ENCODE assay signal across 8 cellular contexts in the genomic region with DNA sequence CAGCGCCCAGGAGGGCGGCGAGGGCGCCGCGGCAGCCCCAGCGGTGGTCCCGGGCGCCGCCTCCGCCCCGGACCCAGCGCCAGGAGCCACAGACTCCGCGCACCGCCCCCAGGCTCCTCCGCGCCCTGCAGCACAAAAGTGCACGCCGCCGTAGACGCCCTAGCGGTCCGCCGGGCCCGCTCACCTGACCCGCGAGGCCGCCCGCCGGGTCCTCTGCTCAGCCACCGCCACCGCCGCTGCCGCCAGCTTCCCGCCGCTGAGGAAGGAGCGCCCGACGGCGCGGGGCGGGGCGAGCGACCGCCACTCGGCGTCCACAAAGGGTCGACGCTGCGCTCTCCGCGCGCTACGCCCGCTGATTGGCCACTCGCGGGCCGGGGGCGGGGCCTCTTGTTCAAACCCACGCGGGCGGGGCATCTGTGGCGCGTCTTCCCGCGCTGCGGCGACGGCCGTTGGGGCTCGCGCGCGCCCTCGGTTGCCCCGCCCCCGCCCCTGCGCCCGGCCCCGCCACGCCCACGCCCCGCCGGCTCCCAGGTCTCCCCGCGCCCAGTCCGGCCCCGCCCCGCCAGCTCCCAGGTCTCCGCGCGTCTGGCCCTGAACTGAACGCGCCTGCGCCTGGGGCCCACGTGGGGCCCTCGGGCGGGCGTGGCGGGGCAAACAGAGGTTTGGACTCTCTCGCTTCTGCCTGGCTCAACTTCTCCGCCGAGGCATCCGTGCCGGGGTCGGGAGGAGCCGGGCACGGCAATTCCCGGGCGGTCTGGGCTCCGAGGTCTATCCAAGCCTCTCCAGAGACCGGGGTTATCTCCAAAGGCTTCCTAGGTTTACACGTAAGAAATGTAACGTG. TPM values are rescaled to one million over a fixed set of nuclear protein-coding genes. Genes with fewer than 3 reads are reported as not detected.
DNase-seq lines count a peak whose midpoint lies in the region; ATAC-seq and TF ChIP-seq lines count a peak whose summit lies in the region.

A gene (minus strand): TSS at position 269 of the 841 bp plus-strand sequence. CDS start 9,154 bp downstream, outside the sequence.

- 0% methylated on average over 18 of the region's 115 CpGs for WGBS in right lobe of liver (ENCODE audit: insufficient coverage, low coverage, low lambda C conversion rate, missing lambda C conversion rate)

- no peaks in the 10 kb centered on the region for H3K36me3 ChIP-seq in right lobe of liver

- no peak for TF ChIP-seq CTCF in C4-2B (conservative IDR thresholded peaks at IDR 0.05)
- TF ChIP-seq CTCF in right lobe of liver (IDR thresholded peaks at IDR 0.05) = no peak

- intact Hi-C loops in right lobe of liver (cut with DNase I) = no loop called here

- H3K9me3 ChIP-seq in right lobe of liver = no peaks in the 10 kb centered on the region

- H3K4me3 ChIP-seq in right lobe of liver = peak within 1 kb of the TSS; percentile 77 to 94 (median 79)

- TF ChIP-seq POLR2A in right lobe of liver (IDR thresholded peaks at IDR 0.05) = peak; percentile 63

- peak; percentile 80 for ATAC-seq in GM19395 (IDR thresholded peaks at IDR 0.05; ENCODE audit: unreplicated experiment)
- peak; percentile 45 for ATAC-seq in HG03558 (IDR thresholded peaks at IDR 0.05; ENCODE audit: extremely low read depth, unreplicated experiment)
- ATAC-seq in right lobe of liver = peak; percentile 95 to 98 (median 96)

- H3K27ac ChIP-seq in C4-2B (peak within 1 kb of the TSS; percentile 97), right lobe of liver (peak within 1 kb of the TSS; percentile 21 to 78 (median 57))

- peaks cover 0 to 11% (median 2%) of the 10 kb centered on the region in 4 donors for H3K4me1 ChIP-seq in right lobe of liver

- no peaks in the 10 kb centered on the region for H3K27me3 ChIP-seq in right lobe of liver

- DNase-seq in NCI-H748 (lab: John Stamatoyannopoulos, UW; ENCODE audit: unreplicated experiment) (peak; percentile 100), dermis blood vessel endothelial cell (peak; percentile 97), right lobe of liver (peak; percentile 97 to 98 (median 98))
- peak; percentile 96 to 98 for DNase-seq in activated CD4-positive, alpha-beta T cell treated with anti-CD3 and anti-CD28 coated beads, Interleukin-2, amount 50 U/mL, for 4 hours
- DNase-seq in stimulated activated CD4-positive, alpha-beta T cell treated with anti-CD3 and anti-CD28 coated beads, Interleukin-4, amount 100 ng/mL, for 4 hours = peak; percentile 97 to 99

RNA-seq across cellular contexts. Expression of the gene that starts here (rescaled TPM):
- total RNA-seq in dermis blood vessel endothelial cell (29.8 and 41.1 TPM in 2 replicates), right lobe of liver (1 to 10 TPM in 5 of 6 experiments, under 1 TPM in 1; 0.90 to 3.5 (median 1.7) TPM)

Comparison
In these comparisons a context has a peak if more than half of its experiments do, and no peak if none do; other contexts are left out.
1. Peak in every context shown above with its lines: DNase-seq, ATAC-seq, H3K4me3 ChIP-seq and H3K27ac ChIP-seq.
2. ATAC-seq: peak in every context shown above with its lines; median percentile 96 in right lobe of liver; 80 in GM19395; 45 in HG03558.